Comparison of ENCODE assay signal across 25 cellular contexts in genomic region chr2:172109256-172109655, GRCh38. TPM values are rescaled to one million over a fixed set of nuclear protein-coding genes. Genes with fewer than 3 reads are reported as not detected.
"Had no signal": no experiment of that assay in that cellular context is flagged by ENCODE, and none has a peak within 500 bp of the region (broad histone marks: within the 10 kb centered on the region; RNA-seq: fewer than 3 reads in every experiment).

No MANE protein-coding gene starts in this region.

- H3K4me1 ChIP-seq: breast epithelium had no signal

- H3K9me3 ChIP-seq: breast epithelium, gastroesophageal sphincter, heart left ventricle, left ventricle myocardium inferior, tibial artery had no signal

- H3K4me3 ChIP-seq: breast epithelium, coronary artery, gastroesophageal sphincter, heart left ventricle, left ventricle myocardium inferior, tibial artery had no signal

- H3K36me3 ChIP-seq: breast epithelium, gastroesophageal sphincter, heart left ventricle, left ventricle myocardium inferior, tibial artery had no signal

- H3K27ac ChIP-seq: breast epithelium, coronary artery, epithelial cell of prostate, gastroesophageal sphincter, heart left ventricle, left ventricle myocardium inferior, tibial artery had no signal

- DNase-seq: activated CD4-positive, alpha-beta T cell treated with anti-CD3 and anti-CD28 coated beads for 4 hours; activated CD4-positive, alpha-beta T cell treated with anti-CD3 and anti-CD28 coated beads, Interleukin-2, amount 50 U/mL, for 48 hours; activated CD4-positive, CD25-positive, alpha-beta regulatory T cell; activated naive CD4-positive, alpha-beta T cell treated with anti-CD3 and anti-CD28 coated beads for 36 hours; activated naive CD8-positive, alpha-beta T cell treated with anti-CD3 and anti-CD28 coated beads, Interleukin-2, amount 10 ng/mL, durations not matched to agents 7 days and 5 days; activated T-cell treated with anti-CD3 and anti-CD28 coated beads, Interleukin-2, amount 50 U/mL, for 4 hours; amniotic stem cell; heart left ventricle; immature natural killer cell; kidney glomerular epithelial cell; left ventricle myocardium inferior; occipital lobe; small intestine; stimulated activated CD4-positive, alpha-beta T cell treated with anti-CD3 and anti-CD28 coated beads, Interleukin-2, amount 100 ng/mL, for 24 hours; stimulated activated naive CD8-positive, alpha-beta T cell treated with anti-CD3 and anti-CD28 coated beads, Interleukin-15, amount 100 ng/mL, for 72 hours; T1000; tibial artery had no signal

RNA-seq across cellular contexts. Expression of gene DLX2, which starts 6.6 kb away (rescaled TPM):
- total RNA-seq: activated CD8-positive, alpha-beta memory T cell treated with anti-CD3 and anti-CD28 coated beads for 36 hours; activated naive CD4-positive, alpha-beta T cell treated with anti-CD3 and anti-CD28 coated beads for 36 hours; activated naive CD8-positive, alpha-beta T cell treated with anti-CD3 and anti-CD28 coated beads, Interleukin-2, amount 10 ng/mL, durations not matched to agents 7 days and 5 days; activated T-cell treated with anti-CD3 and anti-CD28 coated beads, Interleukin-2, amount 50 U/mL, for 4 hours; gastroesophageal sphincter; heart left ventricle; left ventricle myocardium inferior; urinary bladder had no signal

RNA-seq across cellular contexts. Expression of gene DLX1, which starts 23.9 kb away (rescaled TPM):
- total RNA-seq: activated CD8-positive, alpha-beta memory T cell treated with anti-CD3 and anti-CD28 coated beads for 36 hours; activated naive CD4-positive, alpha-beta T cell treated with anti-CD3 and anti-CD28 coated beads for 36 hours; activated naive CD8-positive, alpha-beta T cell treated with anti-CD3 and anti-CD28 coated beads, Interleukin-2, amount 10 ng/mL, durations not matched to agents 7 days and 5 days; activated T-cell treated with anti-CD3 and anti-CD28 coated beads, Interleukin-2, amount 50 U/mL, for 4 hours; endodermal cell; left ventricle myocardium inferior; lung microvascular endothelial cell had no signal
